In the genomic region with DNA sequence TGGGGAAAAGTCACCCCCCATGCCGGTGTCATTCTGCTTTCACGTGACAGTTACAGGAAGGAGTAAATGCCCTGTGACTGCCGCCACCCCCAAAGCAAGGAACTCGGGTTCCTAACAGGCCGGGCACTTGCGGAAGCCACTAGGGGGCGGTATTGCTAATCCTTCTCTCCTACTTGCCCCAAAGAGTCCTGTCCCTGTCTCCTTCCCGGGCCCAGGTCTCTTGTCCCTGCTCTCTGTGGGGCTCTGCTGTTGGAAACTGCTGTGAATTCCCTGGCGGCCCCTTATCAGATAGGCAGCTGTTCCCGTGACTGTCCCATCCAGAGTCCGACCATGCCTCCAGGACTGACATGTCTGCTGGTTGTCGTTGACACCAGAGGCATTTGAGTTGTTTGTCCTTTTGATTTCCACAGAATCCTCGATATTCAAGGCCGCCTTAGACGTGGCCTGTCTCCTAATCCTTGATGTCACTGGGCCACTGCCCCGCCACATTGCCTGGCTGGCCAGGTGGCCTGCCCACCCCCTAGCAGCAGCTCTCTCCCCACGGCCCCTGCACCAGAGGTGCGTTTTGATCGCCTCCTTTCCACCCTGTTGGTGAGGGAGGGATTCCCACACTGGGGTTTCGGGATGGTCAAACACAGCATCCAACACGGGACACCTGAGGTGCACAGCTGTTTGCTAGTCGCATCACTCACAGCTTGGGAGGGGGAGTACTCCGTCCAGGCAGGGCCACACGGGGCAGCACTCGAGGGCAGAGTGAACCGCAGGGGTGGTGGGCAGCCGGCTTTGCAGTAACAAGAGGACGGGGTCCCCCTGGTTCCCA, we compare ENCODE assay signal across 1 cellular context.
TF ChIP-seq lines count a peak whose summit lies in the region.

No MANE protein-coding gene starts in this region.

TF ChIP-seq in HepG2, 621 proteins besides CTCF, POLR2A, EP300 and RAD21 (continued from another document):
- TF ChIP-seq, protein P1, sequence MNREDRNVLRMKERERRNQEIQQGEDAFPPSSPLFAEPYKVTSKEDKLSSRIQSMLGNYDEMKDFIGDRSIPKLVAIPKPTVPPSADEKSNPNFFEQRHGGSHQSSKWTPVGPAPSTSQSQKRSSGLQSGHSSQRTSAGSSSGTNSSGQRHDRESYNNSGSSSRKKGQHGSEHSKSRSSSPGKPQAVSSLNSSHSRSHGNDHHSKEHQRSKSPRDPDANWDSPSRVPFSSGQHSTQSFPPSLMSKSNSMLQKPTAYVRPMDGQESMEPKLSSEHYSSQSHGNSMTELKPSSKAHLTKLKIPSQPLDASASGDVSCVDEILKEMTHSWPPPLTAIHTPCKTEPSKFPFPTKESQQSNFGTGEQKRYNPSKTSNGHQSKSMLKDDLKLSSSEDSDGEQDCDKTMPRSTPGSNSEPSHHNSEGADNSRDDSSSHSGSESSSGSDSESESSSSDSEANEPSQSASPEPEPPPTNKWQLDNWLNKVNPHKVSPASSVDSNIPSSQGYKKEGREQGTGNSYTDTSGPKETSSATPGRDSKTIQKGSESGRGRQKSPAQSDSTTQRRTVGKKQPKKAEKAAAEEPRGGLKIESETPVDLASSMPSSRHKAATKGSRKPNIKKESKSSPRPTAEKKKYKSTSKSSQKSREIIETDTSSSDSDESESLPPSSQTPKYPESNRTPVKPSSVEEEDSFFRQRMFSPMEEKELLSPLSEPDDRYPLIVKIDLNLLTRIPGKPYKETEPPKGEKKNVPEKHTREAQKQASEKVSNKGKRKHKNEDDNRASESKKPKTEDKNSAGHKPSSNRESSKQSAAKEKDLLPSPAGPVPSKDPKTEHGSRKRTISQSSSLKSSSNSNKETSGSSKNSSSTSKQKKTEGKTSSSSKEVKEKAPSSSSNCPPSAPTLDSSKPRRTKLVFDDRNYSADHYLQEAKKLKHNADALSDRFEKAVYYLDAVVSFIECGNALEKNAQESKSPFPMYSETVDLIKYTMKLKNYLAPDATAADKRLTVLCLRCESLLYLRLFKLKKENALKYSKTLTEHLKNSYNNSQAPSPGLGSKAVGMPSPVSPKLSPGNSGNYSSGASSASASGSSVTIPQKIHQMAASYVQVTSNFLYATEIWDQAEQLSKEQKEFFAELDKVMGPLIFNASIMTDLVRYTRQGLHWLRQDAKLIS (CRISPR knock-in tag; IDR thresholded peaks at IDR 0.05) = no peak
- TF ChIP-seq REXO4 (CRISPR knock-in tag; IDR thresholded peaks at IDR 0.05; ENCODE audit: borderline replicate concordance) (no peak), FOSL2 (CRISPR knock-in tag; IDR thresholded peaks at IDR 0.05) (no peak), ZNF766 (CRISPR knock-in tag; IDR thresholded peaks at IDR 0.05; ENCODE audit: borderline replicate concordance) (no peak), ZSCAN21 (CRISPR knock-in tag; IDR thresholded peaks at IDR 0.05; ENCODE audit: borderline replicate concordance) (no peak)
- TF ChIP-seq, protein P2, sequence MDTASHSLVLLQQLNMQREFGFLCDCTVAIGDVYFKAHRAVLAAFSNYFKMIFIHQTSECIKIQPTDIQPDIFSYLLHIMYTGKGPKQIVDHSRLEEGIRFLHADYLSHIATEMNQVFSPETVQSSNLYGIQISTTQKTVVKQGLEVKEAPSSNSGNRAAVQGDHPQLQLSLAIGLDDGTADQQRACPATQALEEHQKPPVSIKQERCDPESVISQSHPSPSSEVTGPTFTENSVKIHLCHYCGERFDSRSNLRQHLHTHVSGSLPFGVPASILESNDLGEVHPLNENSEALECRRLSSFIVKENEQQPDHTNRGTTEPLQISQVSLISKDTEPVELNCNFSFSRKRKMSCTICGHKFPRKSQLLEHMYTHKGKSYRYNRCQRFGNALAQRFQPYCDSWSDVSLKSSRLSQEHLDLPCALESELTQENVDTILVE (CRISPR knock-in tag; IDR thresholded peaks at IDR 0.05) = no peak
